ENCODE assay signal across 1 cellular context in genomic region chr20:44204832-44205215, GRCh38.
TF ChIP-seq lines count a peak whose summit lies in the region.

No MANE protein-coding gene starts in this region.

TF ChIP-seq in IMR-90, 13 proteins besides CTCF, POLR2A, EP300 and RAD21 (continued from another document):
- no peak for TF ChIP-seq RFX5 (IDR thresholded peaks at IDR 0.05; ENCODE audit: low read depth, low read length)
- no peak for TF ChIP-seq MAFK (IDR thresholded peaks at IDR 0.05; ENCODE audit: low read depth, low read length)
- TF ChIP-seq CHD1 (IDR thresholded peaks at IDR 0.05; ENCODE audit: low read depth, low read length), result no peak
- TF ChIP-seq MAZ (IDR thresholded peaks at IDR 0.05; ENCODE audit: borderline replicate concordance, low read depth, low read length), result no peak
- no peak for TF ChIP-seq MXI1 (IDR thresholded peaks at IDR 0.05; ENCODE audit: borderline replicate concordance, low read depth, low read length)
- no peak for TF ChIP-seq NFE2L2 (IDR thresholded peaks at IDR 0.05; ENCODE audit: low read depth, low read length)
